1 cellular context compared by ENCODE assay signal in the genomic region with DNA sequence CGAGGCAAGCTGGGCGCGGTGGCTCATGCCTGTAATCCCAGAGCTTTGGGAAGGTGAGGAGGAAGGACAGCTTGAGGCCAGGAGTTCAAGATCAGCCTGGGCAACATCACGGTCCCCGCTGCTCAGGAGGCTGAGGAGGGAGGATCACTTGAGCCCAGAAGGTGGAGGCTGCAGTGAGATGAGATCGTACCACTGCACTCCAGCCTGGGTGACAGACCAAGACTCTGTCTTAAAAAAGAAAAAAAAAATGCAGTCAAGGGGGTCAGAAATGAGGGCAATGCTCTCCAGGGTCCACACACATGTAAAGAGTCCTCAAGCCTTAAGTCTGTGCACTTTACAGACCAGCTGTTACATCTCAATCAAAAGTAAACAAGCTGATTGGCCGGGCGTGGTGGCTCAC.
TF ChIP-seq lines count a peak whose summit lies in the region.

No MANE protein-coding gene starts in this region.

TF ChIP-seq in K562, 482 proteins besides CTCF, POLR2A, EP300 and RAD21:
- TF ChIP-seq RNF2 (IDR thresholded peaks at IDR 0.05), result no peak
- TF ChIP-seq DACH1 (IDR thresholded peaks at IDR 0.05; ENCODE audit: partially characterized antibody), result no peak
- TF ChIP-seq, protein P1, sequence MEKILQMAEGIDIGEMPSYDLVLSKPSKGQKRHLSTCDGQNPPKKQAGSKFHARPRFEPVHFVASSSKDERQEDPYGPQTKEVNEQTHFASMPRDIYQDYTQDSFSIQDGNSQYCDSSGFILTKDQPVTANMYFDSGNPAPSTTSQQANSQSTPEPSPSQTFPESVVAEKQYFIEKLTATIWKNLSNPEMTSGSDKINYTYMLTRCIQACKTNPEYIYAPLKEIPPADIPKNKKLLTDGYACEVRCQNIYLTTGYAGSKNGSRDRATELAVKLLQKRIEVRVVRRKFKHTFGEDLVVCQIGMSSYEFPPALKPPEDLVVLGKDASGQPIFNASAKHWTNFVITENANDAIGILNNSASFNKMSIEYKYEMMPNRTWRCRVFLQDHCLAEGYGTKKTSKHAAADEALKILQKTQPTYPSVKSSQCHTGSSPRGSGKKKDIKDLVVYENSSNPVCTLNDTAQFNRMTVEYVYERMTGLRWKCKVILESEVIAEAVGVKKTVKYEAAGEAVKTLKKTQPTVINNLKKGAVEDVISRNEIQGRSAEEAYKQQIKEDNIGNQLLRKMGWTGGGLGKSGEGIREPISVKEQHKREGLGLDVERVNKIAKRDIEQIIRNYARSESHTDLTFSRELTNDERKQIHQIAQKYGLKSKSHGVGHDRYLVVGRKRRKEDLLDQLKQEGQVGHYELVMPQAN (IDR thresholded peaks at IDR 0.05; ENCODE audit: borderline replicate concordance), result peak; percentile 29; the same call in 1 of the 2 replicates
- no peak for TF ChIP-seq ESRRA (IDR thresholded peaks at IDR 0.05; ENCODE audit: borderline replicate concordance, low read depth)
- TF ChIP-seq, protein P2, sequence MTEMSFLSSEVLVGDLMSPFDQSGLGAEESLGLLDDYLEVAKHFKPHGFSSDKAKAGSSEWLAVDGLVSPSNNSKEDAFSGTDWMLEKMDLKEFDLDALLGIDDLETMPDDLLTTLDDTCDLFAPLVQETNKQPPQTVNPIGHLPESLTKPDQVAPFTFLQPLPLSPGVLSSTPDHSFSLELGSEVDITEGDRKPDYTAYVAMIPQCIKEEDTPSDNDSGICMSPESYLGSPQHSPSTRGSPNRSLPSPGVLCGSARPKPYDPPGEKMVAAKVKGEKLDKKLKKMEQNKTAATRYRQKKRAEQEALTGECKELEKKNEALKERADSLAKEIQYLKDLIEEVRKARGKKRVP (CRISPR knock-in tag; IDR thresholded peaks at IDR 0.05), result no peak
- TF ChIP-seq ZNF707 (CRISPR knock-in tag; conservative IDR thresholded peaks at IDR 0.05), result no peak
- TF ChIP-seq, protein P3, sequence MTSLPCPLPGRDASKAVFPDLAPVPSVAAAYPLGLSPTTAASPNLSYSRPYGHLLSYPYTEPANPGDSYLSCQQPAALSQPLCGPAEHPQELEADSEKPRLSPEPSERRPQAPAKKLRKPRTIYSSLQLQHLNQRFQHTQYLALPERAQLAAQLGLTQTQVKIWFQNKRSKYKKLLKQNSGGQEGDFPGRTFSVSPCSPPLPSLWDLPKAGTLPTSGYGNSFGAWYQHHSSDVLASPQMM (CRISPR knock-in tag; IDR thresholded peaks at IDR 0.05), result no peak
- TF ChIP-seq RFX5 (IDR thresholded peaks at IDR 0.05; ENCODE audit: low read depth, low read length), result no peak
- peak; percentile 14 to 31; a peak in 1 of 4 replicates for TF ChIP-seq KDM1A (IDR thresholded peaks at IDR 0.05)
- TF ChIP-seq, protein P4, sequence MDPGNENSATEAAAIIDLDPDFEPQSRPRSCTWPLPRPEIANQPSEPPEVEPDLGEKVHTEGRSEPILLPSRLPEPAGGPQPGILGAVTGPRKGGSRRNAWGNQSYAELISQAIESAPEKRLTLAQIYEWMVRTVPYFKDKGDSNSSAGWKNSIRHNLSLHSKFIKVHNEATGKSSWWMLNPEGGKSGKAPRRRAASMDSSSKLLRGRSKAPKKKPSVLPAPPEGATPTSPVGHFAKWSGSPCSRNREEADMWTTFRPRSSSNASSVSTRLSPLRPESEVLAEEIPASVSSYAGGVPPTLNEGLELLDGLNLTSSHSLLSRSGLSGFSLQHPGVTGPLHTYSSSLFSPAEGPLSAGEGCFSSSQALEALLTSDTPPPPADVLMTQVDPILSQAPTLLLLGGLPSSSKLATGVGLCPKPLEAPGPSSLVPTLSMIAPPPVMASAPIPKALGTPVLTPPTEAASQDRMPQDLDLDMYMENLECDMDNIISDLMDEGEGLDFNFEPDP (CRISPR knock-in tag; IDR thresholded peaks at IDR 0.05), result no peak
- TF ChIP-seq, protein P5, sequence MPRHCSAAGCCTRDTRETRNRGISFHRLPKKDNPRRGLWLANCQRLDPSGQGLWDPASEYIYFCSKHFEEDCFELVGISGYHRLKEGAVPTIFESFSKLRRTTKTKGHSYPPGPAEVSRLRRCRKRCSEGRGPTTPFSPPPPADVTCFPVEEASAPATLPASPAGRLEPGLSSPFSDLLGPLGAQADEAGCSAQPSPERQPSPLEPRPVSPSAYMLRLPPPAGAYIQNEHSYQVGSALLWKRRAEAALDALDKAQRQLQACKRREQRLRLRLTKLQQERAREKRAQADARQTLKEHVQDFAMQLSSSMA (CRISPR knock-in tag; IDR thresholded peaks at IDR 0.05), result no peak
- TF ChIP-seq, protein P6, sequence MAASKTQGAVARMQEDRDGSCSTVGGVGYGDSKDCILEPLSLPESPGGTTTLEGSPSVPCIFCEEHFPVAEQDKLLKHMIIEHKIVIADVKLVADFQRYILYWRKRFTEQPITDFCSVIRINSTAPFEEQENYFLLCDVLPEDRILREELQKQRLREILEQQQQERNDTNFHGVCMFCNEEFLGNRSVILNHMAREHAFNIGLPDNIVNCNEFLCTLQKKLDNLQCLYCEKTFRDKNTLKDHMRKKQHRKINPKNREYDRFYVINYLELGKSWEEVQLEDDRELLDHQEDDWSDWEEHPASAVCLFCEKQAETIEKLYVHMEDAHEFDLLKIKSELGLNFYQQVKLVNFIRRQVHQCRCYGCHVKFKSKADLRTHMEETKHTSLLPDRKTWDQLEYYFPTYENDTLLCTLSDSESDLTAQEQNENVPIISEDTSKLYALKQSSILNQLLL (CRISPR knock-in tag; IDR thresholded peaks at IDR 0.05; ENCODE audit: borderline replicate concordance), result no peak
- TF ChIP-seq, protein P7, sequence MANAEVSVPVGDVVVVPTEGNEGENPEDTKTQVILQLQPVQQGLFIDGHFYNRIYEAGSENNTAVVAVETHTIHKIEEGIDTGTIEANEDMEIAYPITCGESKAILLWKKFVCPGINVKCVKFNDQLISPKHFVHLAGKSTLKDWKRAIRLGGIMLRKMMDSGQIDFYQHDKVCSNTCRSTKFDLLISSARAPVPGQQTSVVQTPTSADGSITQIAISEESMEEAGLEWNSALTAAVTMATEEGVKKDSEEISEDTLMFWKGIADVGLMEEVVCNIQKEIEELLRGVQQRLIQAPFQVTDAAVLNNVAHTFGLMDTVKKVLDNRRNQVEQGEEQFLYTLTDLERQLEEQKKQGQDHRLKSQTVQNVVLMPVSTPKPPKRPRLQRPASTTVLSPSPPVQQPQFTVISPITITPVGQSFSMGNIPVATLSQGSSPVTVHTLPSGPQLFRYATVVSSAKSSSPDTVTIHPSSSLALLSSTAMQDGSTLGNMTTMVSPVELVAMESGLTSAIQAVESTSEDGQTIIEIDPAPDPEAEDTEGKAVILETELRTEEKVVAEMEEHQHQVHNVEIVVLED (CRISPR knock-in tag; IDR thresholded peaks at IDR 0.05), result no peak
- TF ChIP-seq, protein P8, sequence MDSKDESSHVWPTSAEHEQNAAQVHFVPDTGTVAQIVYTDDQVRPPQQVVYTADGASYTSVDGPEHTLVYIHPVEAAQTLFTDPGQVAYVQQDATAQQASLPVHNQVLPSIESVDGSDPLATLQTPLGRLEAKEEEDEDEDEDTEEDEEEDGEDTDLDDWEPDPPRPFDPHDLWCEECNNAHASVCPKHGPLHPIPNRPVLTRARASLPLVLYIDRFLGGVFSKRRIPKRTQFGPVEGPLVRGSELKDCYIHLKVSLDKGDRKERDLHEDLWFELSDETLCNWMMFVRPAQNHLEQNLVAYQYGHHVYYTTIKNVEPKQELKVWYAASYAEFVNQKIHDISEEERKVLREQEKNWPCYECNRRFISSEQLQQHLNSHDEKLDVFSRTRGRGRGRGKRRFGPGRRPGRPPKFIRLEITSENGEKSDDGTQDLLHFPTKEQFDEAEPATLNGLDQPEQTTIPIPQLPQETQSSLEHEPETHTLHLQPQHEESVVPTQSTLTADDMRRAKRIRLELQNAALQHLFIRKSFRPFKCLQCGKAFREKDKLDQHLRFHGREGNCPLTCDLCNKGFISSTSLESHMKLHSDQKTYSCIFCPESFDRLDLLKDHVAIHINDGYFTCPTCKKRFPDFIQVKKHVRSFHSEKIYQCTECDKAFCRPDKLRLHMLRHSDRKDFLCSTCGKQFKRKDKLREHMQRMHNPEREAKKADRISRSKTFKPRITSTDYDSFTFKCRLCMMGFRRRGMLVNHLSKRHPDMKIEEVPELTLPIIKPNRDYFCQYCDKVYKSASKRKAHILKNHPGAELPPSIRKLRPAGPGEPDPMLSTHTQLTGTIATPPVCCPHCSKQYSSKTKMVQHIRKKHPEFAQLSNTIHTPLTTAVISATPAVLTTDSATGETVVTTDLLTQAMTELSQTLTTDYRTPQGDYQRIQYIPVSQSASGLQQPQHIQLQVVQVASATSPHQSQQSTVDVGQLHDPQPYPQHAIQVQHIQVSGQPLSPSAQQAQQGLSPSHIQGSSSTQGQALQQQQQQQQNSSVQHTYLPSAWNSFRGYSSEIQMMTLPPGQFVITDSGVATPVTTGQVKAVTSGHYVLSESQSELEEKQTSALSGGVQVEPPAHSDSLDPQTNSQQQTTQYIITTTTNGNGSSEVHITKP (IDR thresholded peaks at IDR 0.05; ENCODE audit: partially characterized antibody), result peak; percentile 33
- TF ChIP-seq, protein P9, sequence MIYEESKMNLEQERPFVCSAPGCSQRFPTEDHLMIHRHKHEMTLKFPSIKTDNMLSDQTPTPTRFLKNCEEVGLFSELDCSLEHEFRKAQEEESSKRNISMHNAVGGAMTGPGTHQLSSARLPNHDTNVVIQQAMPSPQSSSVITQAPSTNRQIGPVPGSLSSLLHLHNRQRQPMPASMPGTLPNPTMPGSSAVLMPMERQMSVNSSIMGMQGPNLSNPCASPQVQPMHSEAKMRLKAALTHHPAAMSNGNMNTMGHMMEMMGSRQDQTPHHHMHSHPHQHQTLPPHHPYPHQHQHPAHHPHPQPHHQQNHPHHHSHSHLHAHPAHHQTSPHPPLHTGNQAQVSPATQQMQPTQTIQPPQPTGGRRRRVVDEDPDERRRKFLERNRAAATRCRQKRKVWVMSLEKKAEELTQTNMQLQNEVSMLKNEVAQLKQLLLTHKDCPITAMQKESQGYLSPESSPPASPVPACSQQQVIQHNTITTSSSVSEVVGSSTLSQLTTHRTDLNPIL (CRISPR knock-in tag; IDR thresholded peaks at IDR 0.05), result no peak
- TF ChIP-seq YY1 (IDR thresholded peaks at IDR 0.05; ENCODE audit: borderline replicate concordance in 1 of 3, control insufficient read depth in 1 of 3, extremely low read depth in 1 of 3, insufficient read depth in 3 of 3, insufficient read length in 1 of 3, insufficient replicate concordance in 2 of 3, low read depth in 1 of 3, low read length in 2 of 3), result no peak
- TF ChIP-seq GATAD2A (IDR thresholded peaks at IDR 0.05), result 0 out of 2 replicates have a peak, but pooled peaks have one; percentile 7
- TF ChIP-seq ZNF79 (CRISPR knock-in tag; IDR thresholded peaks at IDR 0.05; ENCODE audit: low read depth), result no peak
- TF ChIP-seq, protein P10, sequence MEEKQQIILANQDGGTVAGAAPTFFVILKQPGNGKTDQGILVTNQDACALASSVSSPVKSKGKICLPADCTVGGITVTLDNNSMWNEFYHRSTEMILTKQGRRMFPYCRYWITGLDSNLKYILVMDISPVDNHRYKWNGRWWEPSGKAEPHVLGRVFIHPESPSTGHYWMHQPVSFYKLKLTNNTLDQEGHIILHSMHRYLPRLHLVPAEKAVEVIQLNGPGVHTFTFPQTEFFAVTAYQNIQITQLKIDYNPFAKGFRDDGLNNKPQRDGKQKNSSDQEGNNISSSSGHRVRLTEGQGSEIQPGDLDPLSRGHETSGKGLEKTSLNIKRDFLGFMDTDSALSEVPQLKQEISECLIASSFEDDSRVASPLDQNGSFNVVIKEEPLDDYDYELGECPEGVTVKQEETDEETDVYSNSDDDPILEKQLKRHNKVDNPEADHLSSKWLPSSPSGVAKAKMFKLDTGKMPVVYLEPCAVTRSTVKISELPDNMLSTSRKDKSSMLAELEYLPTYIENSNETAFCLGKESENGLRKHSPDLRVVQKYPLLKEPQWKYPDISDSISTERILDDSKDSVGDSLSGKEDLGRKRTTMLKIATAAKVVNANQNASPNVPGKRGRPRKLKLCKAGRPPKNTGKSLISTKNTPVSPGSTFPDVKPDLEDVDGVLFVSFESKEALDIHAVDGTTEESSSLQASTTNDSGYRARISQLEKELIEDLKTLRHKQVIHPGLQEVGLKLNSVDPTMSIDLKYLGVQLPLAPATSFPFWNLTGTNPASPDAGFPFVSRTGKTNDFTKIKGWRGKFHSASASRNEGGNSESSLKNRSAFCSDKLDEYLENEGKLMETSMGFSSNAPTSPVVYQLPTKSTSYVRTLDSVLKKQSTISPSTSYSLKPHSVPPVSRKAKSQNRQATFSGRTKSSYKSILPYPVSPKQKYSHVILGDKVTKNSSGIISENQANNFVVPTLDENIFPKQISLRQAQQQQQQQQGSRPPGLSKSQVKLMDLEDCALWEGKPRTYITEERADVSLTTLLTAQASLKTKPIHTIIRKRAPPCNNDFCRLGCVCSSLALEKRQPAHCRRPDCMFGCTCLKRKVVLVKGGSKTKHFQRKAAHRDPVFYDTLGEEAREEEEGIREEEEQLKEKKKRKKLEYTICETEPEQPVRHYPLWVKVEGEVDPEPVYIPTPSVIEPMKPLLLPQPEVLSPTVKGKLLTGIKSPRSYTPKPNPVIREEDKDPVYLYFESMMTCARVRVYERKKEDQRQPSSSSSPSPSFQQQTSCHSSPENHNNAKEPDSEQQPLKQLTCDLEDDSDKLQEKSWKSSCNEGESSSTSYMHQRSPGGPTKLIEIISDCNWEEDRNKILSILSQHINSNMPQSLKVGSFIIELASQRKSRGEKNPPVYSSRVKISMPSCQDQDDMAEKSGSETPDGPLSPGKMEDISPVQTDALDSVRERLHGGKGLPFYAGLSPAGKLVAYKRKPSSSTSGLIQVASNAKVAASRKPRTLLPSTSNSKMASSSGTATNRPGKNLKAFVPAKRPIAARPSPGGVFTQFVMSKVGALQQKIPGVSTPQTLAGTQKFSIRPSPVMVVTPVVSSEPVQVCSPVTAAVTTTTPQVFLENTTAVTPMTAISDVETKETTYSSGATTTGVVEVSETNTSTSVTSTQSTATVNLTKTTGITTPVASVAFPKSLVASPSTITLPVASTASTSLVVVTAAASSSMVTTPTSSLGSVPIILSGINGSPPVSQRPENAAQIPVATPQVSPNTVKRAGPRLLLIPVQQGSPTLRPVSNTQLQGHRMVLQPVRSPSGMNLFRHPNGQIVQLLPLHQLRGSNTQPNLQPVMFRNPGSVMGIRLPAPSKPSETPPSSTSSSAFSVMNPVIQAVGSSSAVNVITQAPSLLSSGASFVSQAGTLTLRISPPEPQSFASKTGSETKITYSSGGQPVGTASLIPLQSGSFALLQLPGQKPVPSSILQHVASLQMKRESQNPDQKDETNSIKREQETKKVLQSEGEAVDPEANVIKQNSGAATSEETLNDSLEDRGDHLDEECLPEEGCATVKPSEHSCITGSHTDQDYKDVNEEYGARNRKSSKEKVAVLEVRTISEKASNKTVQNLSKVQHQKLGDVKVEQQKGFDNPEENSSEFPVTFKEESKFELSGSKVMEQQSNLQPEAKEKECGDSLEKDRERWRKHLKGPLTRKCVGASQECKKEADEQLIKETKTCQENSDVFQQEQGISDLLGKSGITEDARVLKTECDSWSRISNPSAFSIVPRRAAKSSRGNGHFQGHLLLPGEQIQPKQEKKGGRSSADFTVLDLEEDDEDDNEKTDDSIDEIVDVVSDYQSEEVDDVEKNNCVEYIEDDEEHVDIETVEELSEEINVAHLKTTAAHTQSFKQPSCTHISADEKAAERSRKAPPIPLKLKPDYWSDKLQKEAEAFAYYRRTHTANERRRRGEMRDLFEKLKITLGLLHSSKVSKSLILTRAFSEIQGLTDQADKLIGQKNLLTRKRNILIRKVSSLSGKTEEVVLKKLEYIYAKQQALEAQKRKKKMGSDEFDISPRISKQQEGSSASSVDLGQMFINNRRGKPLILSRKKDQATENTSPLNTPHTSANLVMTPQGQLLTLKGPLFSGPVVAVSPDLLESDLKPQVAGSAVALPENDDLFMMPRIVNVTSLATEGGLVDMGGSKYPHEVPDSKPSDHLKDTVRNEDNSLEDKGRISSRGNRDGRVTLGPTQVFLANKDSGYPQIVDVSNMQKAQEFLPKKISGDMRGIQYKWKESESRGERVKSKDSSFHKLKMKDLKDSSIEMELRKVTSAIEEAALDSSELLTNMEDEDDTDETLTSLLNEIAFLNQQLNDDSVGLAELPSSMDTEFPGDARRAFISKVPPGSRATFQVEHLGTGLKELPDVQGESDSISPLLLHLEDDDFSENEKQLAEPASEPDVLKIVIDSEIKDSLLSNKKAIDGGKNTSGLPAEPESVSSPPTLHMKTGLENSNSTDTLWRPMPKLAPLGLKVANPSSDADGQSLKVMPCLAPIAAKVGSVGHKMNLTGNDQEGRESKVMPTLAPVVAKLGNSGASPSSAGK (IDR thresholded peaks at IDR 0.05), result no peak
- 0 out of 2 replicates have a peak, but pooled peaks have one; percentile 40 for TF ChIP-seq SMARCA5 (IDR thresholded peaks at IDR 0.05)
- peak; percentile 58 for TF ChIP-seq BCOR (IDR thresholded peaks at IDR 0.05)
- TF ChIP-seq RBFOX2 (IDR thresholded peaks at IDR 0.05; ENCODE audit: low read depth, low read length), result no peak
